Comparison of ENCODE assay signal across 25 cellular contexts in genomic region chr12:34290191-34290995, GRCh38.
DNase-seq lines count a peak whose midpoint lies in the region; ATAC-seq and TF ChIP-seq lines count a peak whose summit lies in the region.
"Had no signal": no experiment of that assay in that cellular context is flagged by ENCODE, and none has a peak within 500 bp of the region (broad histone marks: within the 10 kb centered on the region; RNA-seq: fewer than 3 reads in every experiment).

No MANE protein-coding gene starts in this region.

- no peak for ATAC-seq in right cardiac atrium
- ATAC-seq in left cardiac atrium = no peak
- peak; percentile 24; the same call in 2 of the 3 replicates for ATAC-seq in SK-N-SH treated with all-trans-retinoic acid at 6 μM for 48 hours
- ATAC-seq in natural killer cell treated with Interleukin-12 subunit alpha and Interleukin-12 subunit beta and Interleukin-15 and Interleukin-18, amount 100 ng/mL, for 72 hours = no peak
- ATAC-seq in aorta (ENCODE audit: low FRiP score) = no peak
- no peak for ATAC-seq in GM21723 (IDR thresholded peaks at IDR 0.05; ENCODE audit: unreplicated experiment)
- no peak for ATAC-seq in GM18505 (IDR thresholded peaks at IDR 0.05; ENCODE audit: unreplicated experiment)
- ATAC-seq: activated CD4-positive, CD25-positive, alpha-beta regulatory T cell treated with anti-CD3 and anti-CD28 coated beads, Interleukin-2, amount 50 U/mL, for 24 hours; lower lobe of right lung; sciatic nerve; stimulated activated memory B cell treated with anti-CD40 and anti-IgM and Interleukin-4, amounts not matched to agents 10 μg/mL and 1 μg/mL and 100 μg/mL, for 72 hours had no signal

- no peaks in the 10 kb centered on the region for H3K4me1 ChIP-seq in right cardiac atrium (ENCODE audit: control insufficient read depth, insufficient read depth, low read length)
- no peaks in the 10 kb centered on the region for H3K4me1 ChIP-seq in aorta (ENCODE audit: control insufficient read depth in 1 of 2, insufficient read depth in 2 of 2, low read length in 2 of 2)
- H3K4me1 ChIP-seq: adrenal gland, lower lobe of right lung, SJSA1, uterus had no signal

- no peaks in the 10 kb centered on the region for H3K4me1 Mint-ChIP-seq in natural killer cell treated with Interleukin-12 subunit alpha and Interleukin-12 subunit beta and Interleukin-15 and Interleukin-18, amount 100 ng/mL, for 72 hours (ENCODE audit: low read depth in 2 of 2)
- H3K4me1 Mint-ChIP-seq: activated CD4-positive, alpha-beta memory T cell treated with anti-CD3 and anti-CD28 coated beads, Interleukin-2, amount 10 ng/mL, durations not matched to agents 7 days and 5 days; brain; nephron progenitor cell; stimulated activated memory B cell treated with anti-CD40 and anti-IgM and Interleukin-4, amounts not matched to agents 10 μg/mL and 1 μg/mL and 100 μg/mL, for 72 hours had no signal

- peaks cover 11% of the 10 kb centered on the region for H3K9me3 Mint-ChIP-seq in natural killer cell treated with Interleukin-12 subunit alpha and Interleukin-12 subunit beta and Interleukin-15 and Interleukin-18, amount 100 ng/mL, for 72 hours

- H3K36me3 ChIP-seq in aorta (ENCODE audit: control insufficient read depth in 1 of 2, insufficient read depth in 2 of 2, low read length in 1 of 2) = no peaks in the 10 kb centered on the region
- H3K36me3 ChIP-seq: adrenal gland, lower lobe of right lung, SJSA1, uterus had no signal

- H3K27me3 Mint-ChIP-seq in natural killer cell treated with Interleukin-12 subunit alpha and Interleukin-12 subunit beta and Interleukin-15 and Interleukin-18, amount 100 ng/mL, for 72 hours = no peaks in the 10 kb centered on the region
- H3K27me3 Mint-ChIP-seq: activated CD4-positive, alpha-beta memory T cell treated with anti-CD3 and anti-CD28 coated beads, Interleukin-2, amount 10 ng/mL, durations not matched to agents 7 days and 5 days; brain; stimulated activated memory B cell treated with anti-CD40 and anti-IgM and Interleukin-4, amounts not matched to agents 10 μg/mL and 1 μg/mL and 100 μg/mL, for 72 hours had no signal

- H3K27ac ChIP-seq in right cardiac atrium (ENCODE audit: low read length) (no peak overlapping the region), aorta (ENCODE audit: low read depth in 1 of 2, low read length in 2 of 2) (no peak overlapping the region)
- H3K27ac ChIP-seq: adrenal gland, lower lobe of right lung, SJSA1, uterus had no signal

- no peaks in the 10 kb centered on the region for H3K9me3 ChIP-seq in right cardiac atrium (ENCODE audit: control insufficient read depth, low read length)
- H3K9me3 ChIP-seq in aorta (ENCODE audit: control insufficient read depth, low read length) = no peaks in the 10 kb centered on the region
- H3K9me3 ChIP-seq: uterus had no signal

- H3K4me3 Mint-ChIP-seq in natural killer cell treated with Interleukin-12 subunit alpha and Interleukin-12 subunit beta and Interleukin-15 and Interleukin-18, amount 100 ng/mL, for 72 hours = no peak overlapping the region
- H3K4me3 Mint-ChIP-seq: activated CD4-positive, alpha-beta memory T cell treated with anti-CD3 and anti-CD28 coated beads, Interleukin-2, amount 10 ng/mL, durations not matched to agents 7 days and 5 days; brain; nephron progenitor cell; stimulated activated memory B cell treated with anti-CD40 and anti-IgM and Interleukin-4, amounts not matched to agents 10 μg/mL and 1 μg/mL and 100 μg/mL, for 72 hours had no signal

- H3K27ac Mint-ChIP-seq in natural killer cell treated with Interleukin-12 subunit alpha and Interleukin-12 subunit beta and Interleukin-15 and Interleukin-18, amount 100 ng/mL, for 72 hours = no peak overlapping the region
- H3K27ac Mint-ChIP-seq: activated CD4-positive, alpha-beta memory T cell treated with anti-CD3 and anti-CD28 coated beads, Interleukin-2, amount 10 ng/mL, durations not matched to agents 7 days and 5 days; brain; nephron progenitor cell; stimulated activated memory B cell treated with anti-CD40 and anti-IgM and Interleukin-4, amounts not matched to agents 10 μg/mL and 1 μg/mL and 100 μg/mL, for 72 hours had no signal

- DNase-seq in right cardiac atrium = peak in 2 of 3 donors; percentile 20 to 23
- DNase-seq in left cardiac atrium = no peak
- DNase-seq in natural killer cell treated with Interleukin-12 subunit alpha and Interleukin-12 subunit beta and Interleukin-15 and Interleukin-18, amount 100 ng/mL, for 72 hours (ENCODE audit: low spot score) = peak; percentile 54
- DNase-seq in aorta = peak; percentile 10 to 56
- DNase-seq in NCI-H774 (lab: John Stamatoyannopoulos, UW) = no peak
- DNase-seq: activated CD4-positive, alpha-beta memory T cell treated with anti-CD3 and anti-CD28 coated beads, Interleukin-2, amount 10 ng/mL, durations not matched to agents 7 days and 5 days; activated gamma-delta T cell; NCI-H1694; NCI-H2171 treated with DMSO at 0.1 percent for 48 hours; NCI-H510A treated with DMSO at 0.1 percent for 48 hours; nephron progenitor cell; NK-92 treated with Interleukin-12 subunit alpha and Interleukin-12 subunit beta, amount 100 ng/mL, for 24 hours; stimulated activated CD4-positive, alpha-beta T cell treated with anti-CD3 and anti-CD28 coated beads, Interleukin-4, amount 100 ng/mL, for 4 hours; substantia nigra had no signal

- WGBS in right cardiac atrium = 61% methylated on average over 33 of the region's 33 CpGs
- 64 to 66% methylated on average over 33 of the region's 33 CpGs for WGBS in aorta, 2 donors

- TF ChIP-seq POLR2A in GM18505 (IDR thresholded peaks at IDR 0.05; ENCODE audit: borderline replicate concordance, extremely low read depth, insufficient read depth, insufficient read length) = no peak

- H3K4me3 ChIP-seq in right cardiac atrium (ENCODE audit: low read length) (no peak overlapping the region), aorta (ENCODE audit: low read length in 2 of 2) (no peak overlapping the region)
- H3K4me3 ChIP-seq: adrenal gland, lower lobe of right lung, SJSA1, uterus had no signal

- H3K36me3 Mint-ChIP-seq in natural killer cell treated with Interleukin-12 subunit alpha and Interleukin-12 subunit beta and Interleukin-15 and Interleukin-18, amount 100 ng/mL, for 72 hours = peaks cover 12% of the 10 kb centered on the region
- H3K36me3 Mint-ChIP-seq: brain had no signal

- intact Hi-C loops in right cardiac atrium (cut with DNase I) (no loop called here), left cardiac atrium (cut with DNase I) (no loop called here), aorta (cut with DNase I) (no loop called here)

- H3K27me3 ChIP-seq in right cardiac atrium (ENCODE audit: control insufficient read depth, insufficient read depth) (no peaks in the 10 kb centered on the region), aorta (ENCODE audit: control insufficient read depth in 1 of 2, insufficient read depth in 2 of 2, low read length in 1 of 2) (no peaks in the 10 kb centered on the region)
- H3K27me3 ChIP-seq: adrenal gland, SJSA1, uterus had no signal

TF ChIP-seq in SK-N-SH treated with all-trans-retinoic acid at 6 μM for 48 hours, 23 proteins besides CTCF, POLR2A, EP300 and RAD21 (continues in another document):
- no peak for TF ChIP-seq TCF4 (CRISPR knock-in tag; IDR thresholded peaks at IDR 0.05; ENCODE audit: borderline replicate concordance)
- no peak for TF ChIP-seq ZNF70 (CRISPR knock-in tag; IDR thresholded peaks at IDR 0.05)
- TF ChIP-seq ZNF565 (CRISPR knock-in tag; conservative IDR thresholded peaks at IDR 0.05; ENCODE audit: low read depth) = no peak
- TF ChIP-seq ZC3H10 (CRISPR knock-in tag; IDR thresholded peaks at IDR 0.05) = no peak
- TF ChIP-seq CSDC2 (CRISPR knock-in tag; IDR thresholded peaks at IDR 0.05) = no peak
- TF ChIP-seq PATZ1 (CRISPR knock-in tag; IDR thresholded peaks at IDR 0.05; ENCODE audit: borderline replicate concordance) = no peak
- TF ChIP-seq ARNTL (CRISPR knock-in tag; IDR thresholded peaks at IDR 0.05; ENCODE audit: borderline replicate concordance, low read depth) = no peak
- no peak for TF ChIP-seq RARB (CRISPR knock-in tag; IDR thresholded peaks at IDR 0.05)
- TF ChIP-seq BACH2 (CRISPR knock-in tag; IDR thresholded peaks at IDR 0.05; ENCODE audit: borderline replicate concordance) = no peak
- no peak for TF ChIP-seq ZFP30 (CRISPR knock-in tag; IDR thresholded peaks at IDR 0.05)
- TF ChIP-seq OSR1 (CRISPR knock-in tag; IDR thresholded peaks at IDR 0.05) = no peak
- no peak for TF ChIP-seq ISL1 (CRISPR knock-in tag; IDR thresholded peaks at IDR 0.05)
- TF ChIP-seq CREB5 (CRISPR knock-in tag; IDR thresholded peaks at IDR 0.05; ENCODE audit: low read depth) = no peak

Comparison
In these comparisons a context has a peak if more than half of its experiments do, and no peak if none do; other contexts are left out.
1. DNase-seq: peak in right cardiac atrium (2 of 3), natural killer cell treated with Interleukin-12 subunit alpha and Interleukin-12 subunit beta and Interleukin-15 and Interleukin-18, amount 100 ng/mL, for 72 hours (single experiment) and aorta (2 of 2); none in left cardiac atrium (single experiment) and NCI-H774 (single experiment).